In genomic region chr16:15621456-15621855, GRCh38 we compare ENCODE assay signal across 22 cellular contexts.
"Had no signal": no experiment of that assay in that cellular context is flagged by ENCODE, and none has a peak within 500 bp of the region (broad histone marks: within the 10 kb centered on the region; RNA-seq: fewer than 3 reads in every experiment).

No MANE protein-coding gene starts in this region.

- H3K9me3 ChIP-seq: pancreas, sigmoid colon, SJSA1, spleen, tibial artery had no signal

- H3K9me3 Mint-ChIP-seq: activated CD4-positive, alpha-beta memory T cell treated with anti-CD3 and anti-CD28 coated beads, Interleukin-2, amount 10 ng/mL, durations not matched to agents 7 days and 5 days; activated naive CD8-positive, alpha-beta T cell treated with anti-CD3 and anti-CD28 coated beads, Interleukin-2, amount 50 U/mL, for 24 hours; naive thymus-derived CD4-positive, alpha-beta T cell; WTC11 had no signal

- H3K27ac Mint-ChIP-seq: activated CD4-positive, alpha-beta memory T cell treated with anti-CD3 and anti-CD28 coated beads, Interleukin-2, amount 10 ng/mL, durations not matched to agents 7 days and 5 days; activated CD8-positive, alpha-beta memory T cell treated with anti-CD3 and anti-CD28 coated beads, Interleukin-2, amount 10 ng/mL, durations not matched to agents 7 days and 5 days; activated naive CD8-positive, alpha-beta T cell treated with anti-CD3 and anti-CD28 coated beads, Interleukin-2, amount 50 U/mL, for 24 hours; WTC11 had no signal

- H3K4me1 Mint-ChIP-seq: activated CD4-positive, alpha-beta memory T cell treated with anti-CD3 and anti-CD28 coated beads, Interleukin-2, amount 10 ng/mL, durations not matched to agents 7 days and 5 days; activated CD8-positive, alpha-beta memory T cell treated with anti-CD3 and anti-CD28 coated beads, Interleukin-2, amount 10 ng/mL, durations not matched to agents 7 days and 5 days; WTC11 had no signal

- ATAC-seq: activated CD8-positive, alpha-beta memory T cell treated with anti-CD3 and anti-CD28 coated beads, Interleukin-2, amount 10 ng/mL, durations not matched to agents 7 days and 5 days; activated naive CD8-positive, alpha-beta T cell treated with anti-CD3 and anti-CD28 coated beads, Interleukin-2, amount 50 U/mL, for 24 hours; foreskin keratinocyte; naive thymus-derived CD4-positive, alpha-beta T cell; pancreas; WTC11 had no signal

- H3K4me1 ChIP-seq: foreskin keratinocyte, pancreas, sigmoid colon, SJSA1 had no signal

- H3K4me3 ChIP-seq: coronary artery, pancreas, sigmoid colon, SJSA1, spleen, tibial artery had no signal

- H3K27me3 ChIP-seq: foreskin keratinocyte, pancreas, sigmoid colon, SJSA1, spleen, tibial artery had no signal

- H3K27ac ChIP-seq: coronary artery, foreskin keratinocyte, pancreas, sigmoid colon, SJSA1, spleen, tibial artery had no signal

- DNase-seq: activated CD4-positive, alpha-beta memory T cell treated with anti-CD3 and anti-CD28 coated beads, Interleukin-2, amount 10 ng/mL, durations not matched to agents 7 days and 5 days; activated CD4-positive, alpha-beta T cell treated with anti-CD3 and anti-CD28 coated beads for 48 hours; activated CD8-positive, alpha-beta memory T cell treated with anti-CD3 and anti-CD28 coated beads, Interleukin-2, amount 10 ng/mL, durations not matched to agents 7 days and 5 days; activated gamma-delta T cell; activated naive CD8-positive, alpha-beta T cell treated with anti-CD3 and anti-CD28 coated beads, Interleukin-2, amount 50 U/mL, for 24 hours; aorta; foreskin keratinocyte; glutamatergic neuron; kidney; mesenchymal stem cell; naive thymus-derived CD4-positive, alpha-beta T cell; pancreas; sigmoid colon; spleen; stimulated activated CD8-positive, alpha-beta memory T cell treated with anti-CD3 and anti-CD28 coated beads, Interleukin-4, amount 100 ng/mL, for 48 hours; stimulated activated naive CD4-positive, alpha-beta T cell treated with Interleukin-2 at 50 U/mL for 16 hours; SW 1271; T-helper 2 cell; tibial artery had no signal

- H3K4me3 Mint-ChIP-seq: activated CD4-positive, alpha-beta memory T cell treated with anti-CD3 and anti-CD28 coated beads, Interleukin-2, amount 10 ng/mL, durations not matched to agents 7 days and 5 days; activated CD8-positive, alpha-beta memory T cell treated with anti-CD3 and anti-CD28 coated beads, Interleukin-2, amount 10 ng/mL, durations not matched to agents 7 days and 5 days; activated naive CD8-positive, alpha-beta T cell treated with anti-CD3 and anti-CD28 coated beads, Interleukin-2, amount 50 U/mL, for 24 hours; naive thymus-derived CD4-positive, alpha-beta T cell; WTC11 had no signal

- H3K27me3 Mint-ChIP-seq: activated CD4-positive, alpha-beta memory T cell treated with anti-CD3 and anti-CD28 coated beads, Interleukin-2, amount 10 ng/mL, durations not matched to agents 7 days and 5 days; activated CD8-positive, alpha-beta memory T cell treated with anti-CD3 and anti-CD28 coated beads, Interleukin-2, amount 10 ng/mL, durations not matched to agents 7 days and 5 days; activated naive CD8-positive, alpha-beta T cell treated with anti-CD3 and anti-CD28 coated beads, Interleukin-2, amount 50 U/mL, for 24 hours; naive thymus-derived CD4-positive, alpha-beta T cell had no signal
